In the genomic region with DNA sequence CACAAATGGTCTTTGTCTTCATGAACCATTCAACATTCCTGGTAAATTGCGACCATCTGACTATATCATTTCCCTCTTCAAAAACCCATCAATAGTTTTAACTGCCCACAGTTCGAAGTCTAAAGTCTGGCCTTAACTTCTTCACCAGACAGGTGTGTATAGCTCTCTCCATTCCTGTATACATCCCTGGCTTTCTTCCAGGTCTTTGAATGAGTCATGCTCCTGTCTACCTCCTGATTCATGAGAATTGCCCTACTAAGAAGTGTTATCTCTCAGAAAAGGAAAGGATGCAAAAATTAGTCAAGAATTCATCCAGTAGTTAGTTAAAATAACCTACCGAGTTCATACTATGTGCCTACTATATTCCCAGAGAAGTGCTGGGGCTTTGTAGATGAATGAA, we compare ENCODE assay signal across 20 cellular contexts.
DNase-seq lines count a peak whose midpoint lies in the region; ATAC-seq and TF ChIP-seq lines count a peak whose summit lies in the region.
"Had no signal": no experiment of that assay in that cellular context is flagged by ENCODE, and none has a peak within 500 bp of the region (broad histone marks: within the 10 kb centered on the region; RNA-seq: fewer than 3 reads in every experiment).

No MANE protein-coding gene starts in this region.

- no peaks in the 10 kb centered on the region for H3K9me3 ChIP-seq in BE2C
- H3K9me3 ChIP-seq: SJSA1, spleen, tibial artery had no signal

- H3K4me3 ChIP-seq in BE2C (ENCODE audit: low read depth, low read length), result no peak overlapping the region
- H3K4me3 ChIP-seq: GM23248, lung, SJSA1, spleen, tibial artery had no signal

- no peak for ATAC-seq in GM18519 (IDR thresholded peaks at IDR 0.05; ENCODE audit: low FRiP score, unreplicated experiment)

- no peaks in the 10 kb centered on the region for H3K27me3 ChIP-seq in BE2C
- H3K27me3 ChIP-seq: SJSA1, spleen, tibial artery had no signal

- DNase-seq in DMS53 treated with DMSO at 0.1 percent for 48 hours (lab: John Stamatoyannopoulos, UW; ENCODE audit: unreplicated experiment) (peak; percentile 7), HT1080 (ENCODE audit: low read depth) (peak; percentile 48), amniotic epithelial cell (ENCODE audit: low read depth) (peak; percentile 41), kidney tubule cell (ENCODE audit: low spot score) (peak; percentile 63), COLO668 (lab: John Stamatoyannopoulos, UW; ENCODE audit: unreplicated experiment) (no peak), BE2C (no peak)
- DNase-seq: activated CD4-positive, alpha-beta T cell treated with anti-CD3 and anti-CD28 coated beads, Interleukin-2, amount 10 ng/mL, durations not matched to agents 7 days and 5 days; activated effector memory CD4-positive, alpha-beta T cell treated with Interleukin-2 at 50 U/mL for 16 hours; GM23248; hypothalamus; NCI-H1092; NCI-H2029 treated with DMSO at 0.1 percent for 48 hours; NCI-H526 treated with DMSO at 0.1 percent for 48 hours; OCI-M1; spleen; stimulated activated CD4-positive, alpha-beta T cell treated with anti-CD3 and anti-CD28 coated beads, Interleukin-4, amount 100 ng/mL, for 24 hours; tibial artery had no signal

- H3K36me3 ChIP-seq in BE2C, result no peaks in the 10 kb centered on the region
- H3K36me3 ChIP-seq: SJSA1, spleen, tibial artery had no signal

- H3K4me1 ChIP-seq in BE2C, result no peaks in the 10 kb centered on the region
- H3K4me1 ChIP-seq: SJSA1, spleen, tibial artery had no signal

- TF ChIP-seq CTCF in BE2C (IDR thresholded peaks at IDR 0.05; ENCODE audit: low read depth, low read length), result no peak

Comparison
In these comparisons a context has a peak if more than half of its experiments do, and no peak if none do; other contexts are left out.
1. DNase-seq: peak in DMS53 treated with DMSO at 0.1 percent for 48 hours (single experiment), HT1080 (single experiment), amniotic epithelial cell (single experiment) and kidney tubule cell (single experiment); none in COLO668 (single experiment) and BE2C (single experiment).